27 cellular contexts compared by ENCODE assay signal in genomic region chr5:95221234-95221633, GRCh38.
"Had no signal": no experiment of that assay in that cellular context is flagged by ENCODE, and none has a peak within 500 bp of the region (broad histone marks: within the 10 kb centered on the region; RNA-seq: fewer than 3 reads in every experiment).

No MANE protein-coding gene starts in this region.

- H3K4me3 ChIP-seq: ascending aorta, breast epithelium, cardiac muscle cell, coronary artery, dorsolateral prefrontal cortex, gastrocnemius medialis, heart left ventricle had no signal

- H3K36me3 ChIP-seq: ascending aorta, breast epithelium, cardiac muscle cell, gastrocnemius medialis, heart left ventricle had no signal

- DNase-seq: activated CD4-positive, alpha-beta memory T cell treated with anti-CD3 and anti-CD28 coated beads, Interleukin-2, amount 10 ng/mL, durations not matched to agents 7 days and 5 days; activated CD4-positive, alpha-beta T cell treated with anti-CD3 and anti-CD28 coated beads for 36 hours; activated CD4-positive, alpha-beta T cell treated with anti-CD3 and anti-CD28 coated beads, Interleukin-2, amount 10 ng/mL, durations not matched to agents 7 days and 5 days; activated CD4-positive, alpha-beta T cell treated with anti-CD3 and anti-CD28 coated beads, Interleukin-2, amount 50 U/mL, for 4 hours; activated CD4-positive, CD25-positive, alpha-beta regulatory T cell; activated CD4-positive, CD25-positive, alpha-beta regulatory T cell treated with anti-CD3 and anti-CD28 coated beads, Interleukin-2, amount 50 U/mL, for 72 hours; activated CD8-positive, alpha-beta memory T cell treated with anti-CD3 and anti-CD28 coated beads, Interleukin-2, amount 50 U/mL, for 48 hours; activated gamma-delta T cell; activated naive CD4-positive, alpha-beta T cell; activated naive CD4-positive, alpha-beta T cell treated with anti-CD3 and anti-CD28 coated beads, Interleukin-2, amount 10 ng/mL, durations not matched to agents 7 days and 5 days; activated naive CD8-positive, alpha-beta T cell treated with anti-CD3 and anti-CD28 coated beads, Interleukin-2, amount 10 ng/mL, durations not matched to agents 7 days and 5 days; activated T-cell treated with anti-CD3 and anti-CD28 coated beads for 4 hours; activated T-cell treated with anti-CD3 and anti-CD28 coated beads, Interleukin-2, amount 50 U/mL, for 24 hours; activated T-cell treated with anti-CD3 and anti-CD28 coated beads, Interleukin-2, amount 50 U/mL, for 72 hours; central memory CD4-positive, alpha-beta T cell; dorsolateral prefrontal cortex; effector memory CD4-positive, alpha-beta T cell; endodermal cell; foreskin fibroblast; gastrocnemius medialis; glutamatergic neuron; heart left ventricle; hypothalamus had no signal

- H3K27ac ChIP-seq: ascending aorta, breast epithelium, cardiac muscle cell, coronary artery, dorsolateral prefrontal cortex, gastrocnemius medialis, heart left ventricle had no signal

- H3K9me3 ChIP-seq: ascending aorta, breast epithelium, gastrocnemius medialis, heart left ventricle had no signal

- H3K27me3 ChIP-seq: ascending aorta, breast epithelium, cardiac muscle cell, gastrocnemius medialis, heart left ventricle had no signal

- H3K4me1 ChIP-seq: ascending aorta, breast epithelium, gastrocnemius medialis had no signal
